ENCODE assay signal across 23 cellular contexts in genomic region chr15:72205273-72205672, GRCh38. TPM values are rescaled to one million over a fixed set of nuclear protein-coding genes. Genes with fewer than 3 reads are reported as not detected.
DNase-seq lines count a peak whose midpoint lies in the region; ATAC-seq and TF ChIP-seq lines count a peak whose summit lies in the region.
"Had no signal": no experiment of that assay in that cellular context is flagged by ENCODE, and none has a peak within 500 bp of the region (broad histone marks: within the 10 kb centered on the region; RNA-seq: fewer than 3 reads in every experiment).

No MANE protein-coding gene starts in this region.

- no peaks in the 10 kb centered on the region for H3K9me3 Mint-ChIP-seq in activated CD8-positive, alpha-beta T cell treated with anti-CD3 and anti-CD28 coated beads for 36 hours
- H3K9me3 Mint-ChIP-seq in activated CD8-positive, alpha-beta T cell treated with anti-CD3 and anti-CD28 coated beads, Interleukin-2, amount 10 ng/mL, durations not matched to agents 7 days and 5 days (ENCODE audit: insufficient read depth) = no peaks in the 10 kb centered on the region
- no peaks in the 10 kb centered on the region for H3K9me3 Mint-ChIP-seq in Caco-2 (ENCODE audit: unreplicated experiment)
- H3K9me3 Mint-ChIP-seq in activated naive CD8-positive, alpha-beta T cell (ENCODE audit: low read depth) = no peaks in the 10 kb centered on the region
- no peaks in the 10 kb centered on the region for H3K9me3 Mint-ChIP-seq in memory B cell
- H3K9me3 Mint-ChIP-seq: activated CD4-positive, alpha-beta T cell treated with anti-CD3 and anti-CD28 coated beads, Interleukin-2, amount 10 ng/mL, durations not matched to agents 7 days and 5 days; GM23338; nephron had no signal

- H3K9me3 ChIP-seq in Caco-2 (no peaks in the 10 kb centered on the region), uterus (no peaks in the 10 kb centered on the region)
- H3K9me3 ChIP-seq: A549, upper lobe of right lung had no signal

- H3K4me1 ChIP-seq in Caco-2 (0 out of 2 replicates have a peak, but pooled peaks cover under 1% of the 10 kb centered on the region), uterus (no peaks in the 10 kb centered on the region)
- H3K4me1 ChIP-seq: parathyroid adenoma, upper lobe of right lung had no signal

- no peaks in the 10 kb centered on the region for H3K27me3 Mint-ChIP-seq in activated CD8-positive, alpha-beta T cell treated with anti-CD3 and anti-CD28 coated beads for 36 hours
- no peaks in the 10 kb centered on the region for H3K27me3 Mint-ChIP-seq in activated CD8-positive, alpha-beta T cell treated with anti-CD3 and anti-CD28 coated beads, Interleukin-2, amount 10 ng/mL, durations not matched to agents 7 days and 5 days (ENCODE audit: low read depth)
- no peaks in the 10 kb centered on the region for H3K27me3 Mint-ChIP-seq in Caco-2 (ENCODE audit: insufficient read depth, unreplicated experiment)
- no peaks in the 10 kb centered on the region for H3K27me3 Mint-ChIP-seq in activated naive CD8-positive, alpha-beta T cell
- no peaks in the 10 kb centered on the region for H3K27me3 Mint-ChIP-seq in memory B cell
- H3K27me3 Mint-ChIP-seq: activated CD4-positive, alpha-beta T cell treated with anti-CD3 and anti-CD28 coated beads, Interleukin-2, amount 10 ng/mL, durations not matched to agents 7 days and 5 days had no signal

- intact Hi-C loops in activated CD8-positive, alpha-beta T cell treated with anti-CD3 and anti-CD28 coated beads for 36 hours (cut with micrococcal nuclease) = no loop called here
- intact Hi-C loops in Caco-2 (cut with micrococcal nuclease; ENCODE audit: unreplicated experiment) = no loop called here
- intact Hi-C loops in uterus (cut with DNase I; ENCODE audit: low total_unique reads) = loop anchor here (10.0 kb wide), 1 partner anchor 70 kb away; the partner anchor contains the start of gene PARP6

- no peaks in the 10 kb centered on the region for H3K27me3 ChIP-seq in Caco-2 (replicated peaks; ENCODE audit: control insufficient read depth, insufficient read depth, low read length)
- no peaks in the 10 kb centered on the region for H3K27me3 ChIP-seq in uterus
- H3K27me3 ChIP-seq: upper lobe of right lung had no signal

- no peak overlapping the region for H3K4me3 Mint-ChIP-seq in activated CD8-positive, alpha-beta T cell treated with anti-CD3 and anti-CD28 coated beads for 36 hours
- no peak overlapping the region for H3K4me3 Mint-ChIP-seq in activated CD8-positive, alpha-beta T cell treated with anti-CD3 and anti-CD28 coated beads, Interleukin-2, amount 10 ng/mL, durations not matched to agents 7 days and 5 days
- no peak overlapping the region for H3K4me3 Mint-ChIP-seq in Caco-2 (ENCODE audit: unreplicated experiment)
- H3K4me3 Mint-ChIP-seq in activated naive CD8-positive, alpha-beta T cell = no peak overlapping the region
- no peak overlapping the region for H3K4me3 Mint-ChIP-seq in memory B cell
- H3K4me3 Mint-ChIP-seq: activated CD4-positive, alpha-beta T cell treated with anti-CD3 and anti-CD28 coated beads, Interleukin-2, amount 10 ng/mL, durations not matched to agents 7 days and 5 days; GM23338; nephron had no signal

- H3K36me3 ChIP-seq in Caco-2 (ENCODE audit: control insufficient read depth, insufficient read depth, low read length) = peaks cover 29% of the 10 kb centered on the region
- no peaks in the 10 kb centered on the region for H3K36me3 ChIP-seq in uterus

- no peak for TF ChIP-seq POLR2A in uterus (IDR thresholded peaks at IDR 0.05)

- BruUV-seq in Caco-2 (replicated peaks; lab: Mats Ljungman, UMichigan) = TSS peak; percentile 6

- H3K27ac ChIP-seq in uterus = no peak overlapping the region
- H3K27ac ChIP-seq: parathyroid adenoma, upper lobe of right lung had no signal

- ATAC-seq in activated CD8-positive, alpha-beta T cell treated with anti-CD3 and anti-CD28 coated beads for 36 hours = no peak
- ATAC-seq in activated CD8-positive, alpha-beta T cell treated with anti-CD3 and anti-CD28 coated beads, Interleukin-2, amount 10 ng/mL, durations not matched to agents 7 days and 5 days = no peak
- ATAC-seq in memory B cell (ENCODE audit: low read depth) = no peak
- ATAC-seq: A549, GM23338, sciatic nerve, upper lobe of right lung had no signal

- peaks cover 29% of the 10 kb centered on the region for H3K4me1 Mint-ChIP-seq in activated CD8-positive, alpha-beta T cell treated with anti-CD3 and anti-CD28 coated beads for 36 hours (ENCODE audit: low read depth)
- H3K4me1 Mint-ChIP-seq in activated CD8-positive, alpha-beta T cell treated with anti-CD3 and anti-CD28 coated beads, Interleukin-2, amount 10 ng/mL, durations not matched to agents 7 days and 5 days (ENCODE audit: low read depth) = peaks cover 17% of the 10 kb centered on the region
- H3K4me1 Mint-ChIP-seq in Caco-2 (ENCODE audit: low read depth, unreplicated experiment) (no peaks in the 10 kb centered on the region), memory B cell (peaks cover 9% of the 10 kb centered on the region)
- peaks cover 6% of the 10 kb centered on the region for H3K4me1 Mint-ChIP-seq in activated naive CD8-positive, alpha-beta T cell (ENCODE audit: low read depth)
- H3K4me1 Mint-ChIP-seq: GM23338 had no signal

- no peak for TF ChIP-seq CTCF in activated CD8-positive, alpha-beta T cell treated with anti-CD3 and anti-CD28 coated beads for 36 hours (IDR thresholded peaks at IDR 0.05)
- TF ChIP-seq CTCF in Caco-2 (IDR thresholded peaks at IDR 0.05; ENCODE audit: insufficient read depth in 1 of 2, low read depth in 1 of 2, low read length in 1 of 2, severe bottlenecking in 1 of 2, unreplicated experiment in 1 of 2) = no peak
- no peak for TF ChIP-seq CTCF in uterus (IDR thresholded peaks at IDR 0.05)

- POLR2A ChIA-PET in activated CD8-positive, alpha-beta T cell treated with anti-CD3 and anti-CD28 coated beads for 36 hours (lab: Charles Lee) = interaction anchor here (3.5 kb wide), 1 partner anchor 15 kb away, joined by 15 read pairs; no protein-coding TSS in a partner anchor
- POLR2A ChIA-PET in activated CD8-positive, alpha-beta T cell treated with anti-CD3 and anti-CD28 coated beads, Interleukin-2, amount 10 ng/mL, durations not matched to agents 7 days and 5 days (lab: Charles Lee) = no interaction called here
- POLR2A ChIA-PET in Caco-2 (lab: Charles Lee) = no interaction called here

- no peak overlapping the region for H3K4me3 ChIP-seq in Caco-2 (ENCODE audit: low read depth, low read length)
- no peak overlapping the region for H3K4me3 ChIP-seq in uterus
- H3K4me3 ChIP-seq: A549, GM23338, upper lobe of right lung had no signal

- no peak for DNase-seq in activated CD8-positive, alpha-beta T cell treated with anti-CD3 and anti-CD28 coated beads for 36 hours
- no peak for DNase-seq in activated CD8-positive, alpha-beta T cell treated with anti-CD3 and anti-CD28 coated beads, Interleukin-2, amount 10 ng/mL, durations not matched to agents 7 days and 5 days
- no peak for DNase-seq in Caco-2
- no peak for DNase-seq in memory B cell (ENCODE audit: low spot score in 2 of 2)
- no peak for DNase-seq in NCI-H2196 treated with DMSO at 0.1 percent for 48 hours (lab: John Stamatoyannopoulos, UW; ENCODE audit: unreplicated experiment)
- no peak for DNase-seq in T-helper 2 cell
- DNase-seq in uterus = no peak
- DNase-seq: activated CD4-positive, alpha-beta T cell treated with anti-CD3 and anti-CD28 coated beads, Interleukin-2, amount 10 ng/mL, durations not matched to agents 7 days and 5 days; EL; NCI-H1092; NCI-H1930; NCI-H226; NCI-H748 treated with DMSO at 0.1 percent for 48 hours; Right ventricle myocardium superior; substantia nigra; SW 1271; upper lobe of right lung had no signal

- CTCF ChIA-PET in activated CD8-positive, alpha-beta T cell treated with anti-CD3 and anti-CD28 coated beads for 36 hours (lab: Charles Lee) = no interaction called here
- CTCF ChIA-PET in activated CD8-positive, alpha-beta T cell treated with anti-CD3 and anti-CD28 coated beads, Interleukin-2, amount 10 ng/mL, durations not matched to agents 7 days and 5 days (lab: Charles Lee) = interaction anchor here (2.3 kb wide), 1 partner anchor 22 kb away, joined by 6 read pairs; no protein-coding TSS in a partner anchor
- CTCF ChIA-PET in Caco-2 (lab: Charles Lee) = no interaction called here

- peak overlapping the region; percentile 30 for H3K27ac Mint-ChIP-seq in activated CD8-positive, alpha-beta T cell treated with anti-CD3 and anti-CD28 coated beads for 36 hours
- H3K27ac Mint-ChIP-seq in activated CD8-positive, alpha-beta T cell treated with anti-CD3 and anti-CD28 coated beads, Interleukin-2, amount 10 ng/mL, durations not matched to agents 7 days and 5 days = no peak overlapping the region
- H3K27ac Mint-ChIP-seq in Caco-2 (ENCODE audit: unreplicated experiment) (no peak overlapping the region), memory B cell (peak overlapping the region; percentile 53)
- H3K27ac Mint-ChIP-seq in activated naive CD8-positive, alpha-beta T cell = peak overlapping the region; percentile 70
- H3K27ac Mint-ChIP-seq: activated CD4-positive, alpha-beta T cell treated with anti-CD3 and anti-CD28 coated beads, Interleukin-2, amount 10 ng/mL, durations not matched to agents 7 days and 5 days; GM23338 had no signal

- peaks cover 99% of the 10 kb centered on the region for H3K36me3 Mint-ChIP-seq in activated CD8-positive, alpha-beta T cell treated with anti-CD3 and anti-CD28 coated beads for 36 hours (ENCODE audit: low read depth)
- H3K36me3 Mint-ChIP-seq in activated CD8-positive, alpha-beta T cell treated with anti-CD3 and anti-CD28 coated beads, Interleukin-2, amount 10 ng/mL, durations not matched to agents 7 days and 5 days (ENCODE audit: low read depth) = peaks cover 92% of the 10 kb centered on the region
- H3K36me3 Mint-ChIP-seq in Caco-2 (ENCODE audit: insufficient read depth, unreplicated experiment) (peaks cover 96% of the 10 kb centered on the region), memory B cell (peaks cover 42% of the 10 kb centered on the region)
- H3K36me3 Mint-ChIP-seq in activated naive CD8-positive, alpha-beta T cell = peaks cover 4% of the 10 kb centered on the region

RNA-seq across cellular contexts. Expression of gene GRAMD2A, which starts 7.7 kb away (rescaled TPM):
- total RNA-seq in activated CD8-positive, alpha-beta T cell treated with anti-CD3 and anti-CD28 coated beads for 36 hours = not detected
- under 1 TPM in 1 of 2 experiments, not detected in 1; 0.10 TPM for total RNA-seq in activated CD8-positive, alpha-beta T cell treated with anti-CD3 and anti-CD28 coated beads, Interleukin-2, amount 10 ng/mL, durations not matched to agents 7 days and 5 days
- total RNA-seq in Caco-2 (2022) = 1.2 and 2.0 TPM in 2 replicates
- total RNA-seq in uterus = 1 to 10 TPM in 1 of 4 donors, under 1 TPM in 1, not detected in 2; 0.67 to 4.1 TPM
- total RNA-seq: activated CD4-positive, alpha-beta T cell treated with anti-CD3 and anti-CD28 coated beads, Interleukin-2, amount 10 ng/mL, durations not matched to agents 7 days and 5 days; Right ventricle myocardium superior had no signal

RNA-seq across cellular contexts. Expression of gene PKM, which starts 25.7 kb away (rescaled TPM):
- total RNA-seq in activated CD8-positive, alpha-beta T cell treated with anti-CD3 and anti-CD28 coated beads for 36 hours = 1,000 to 10,000 TPM; 2,565 to 2,588 TPM
- 1,000 to 10,000 TPM; 1,272 to 1,311 TPM for total RNA-seq in activated CD8-positive, alpha-beta T cell treated with anti-CD3 and anti-CD28 coated beads, Interleukin-2, amount 10 ng/mL, durations not matched to agents 7 days and 5 days
- 733 and 791 TPM in 2 replicates for total RNA-seq in Caco-2 (2022)
- total RNA-seq in uterus = 100 to 1,000 TPM; 101 to 443 (median 191) TPM

Comparison
In these comparisons a context has a peak if more than half of its experiments do, and no peak if none do; other contexts are left out.
1. H3K27ac Mint-ChIP-seq: peak in activated CD8-positive, alpha-beta T cell treated with anti-CD3 and anti-CD28 coated beads for 36 hours (single experiment), activated naive CD8-positive, alpha-beta T cell (single experiment) and memory B cell (single experiment); none in activated CD8-positive, alpha-beta T cell treated with anti-CD3 and anti-CD28 coated beads, Interleukin-2, amount 10 ng/mL, durations not matched to agents 7 days and 5 days (single experiment) and Caco-2 (single experiment).